ENCODE assay signal across 1 cellular context in the genomic region with DNA sequence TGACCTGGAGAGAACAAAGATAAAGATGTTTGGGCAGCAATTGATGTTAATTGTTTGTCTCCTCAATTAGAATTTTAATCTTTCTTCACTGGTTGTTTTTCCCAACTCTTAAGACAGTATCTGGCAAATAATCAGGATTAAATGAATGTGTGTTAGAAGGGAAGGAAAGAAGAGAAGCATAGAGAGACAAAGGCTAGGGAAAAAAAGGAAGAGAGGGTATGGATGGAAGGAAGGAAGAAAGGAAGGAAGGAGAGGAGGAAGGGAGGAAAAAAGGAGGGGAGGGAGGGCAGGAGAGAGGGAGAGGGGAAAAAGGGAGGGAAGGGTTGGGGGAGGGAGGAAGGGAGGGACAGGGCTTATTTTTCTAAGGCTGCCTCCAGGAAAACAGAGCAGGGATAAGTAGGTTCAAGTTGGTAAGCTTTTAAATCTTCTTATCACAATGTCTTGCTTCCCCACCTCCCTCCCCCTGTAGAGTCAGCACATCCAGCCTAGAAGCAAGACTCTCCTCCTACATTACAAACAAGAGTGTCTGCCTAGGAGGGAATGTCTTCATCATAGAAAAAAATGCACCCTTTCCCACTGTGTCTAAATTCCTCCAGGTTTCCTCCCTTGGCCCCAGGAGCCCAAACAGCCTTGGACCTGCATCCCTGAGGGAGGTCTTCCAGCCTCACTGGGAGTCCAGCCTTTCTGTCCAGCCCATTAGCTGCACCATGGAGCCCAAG.
TF ChIP-seq lines count a peak whose summit lies in the region.

No MANE protein-coding gene starts in this region.

TF ChIP-seq in K562, 482 proteins besides CTCF, POLR2A, EP300 and RAD21 (continued from another document and continues in another):
- TF ChIP-seq, protein P1, sequence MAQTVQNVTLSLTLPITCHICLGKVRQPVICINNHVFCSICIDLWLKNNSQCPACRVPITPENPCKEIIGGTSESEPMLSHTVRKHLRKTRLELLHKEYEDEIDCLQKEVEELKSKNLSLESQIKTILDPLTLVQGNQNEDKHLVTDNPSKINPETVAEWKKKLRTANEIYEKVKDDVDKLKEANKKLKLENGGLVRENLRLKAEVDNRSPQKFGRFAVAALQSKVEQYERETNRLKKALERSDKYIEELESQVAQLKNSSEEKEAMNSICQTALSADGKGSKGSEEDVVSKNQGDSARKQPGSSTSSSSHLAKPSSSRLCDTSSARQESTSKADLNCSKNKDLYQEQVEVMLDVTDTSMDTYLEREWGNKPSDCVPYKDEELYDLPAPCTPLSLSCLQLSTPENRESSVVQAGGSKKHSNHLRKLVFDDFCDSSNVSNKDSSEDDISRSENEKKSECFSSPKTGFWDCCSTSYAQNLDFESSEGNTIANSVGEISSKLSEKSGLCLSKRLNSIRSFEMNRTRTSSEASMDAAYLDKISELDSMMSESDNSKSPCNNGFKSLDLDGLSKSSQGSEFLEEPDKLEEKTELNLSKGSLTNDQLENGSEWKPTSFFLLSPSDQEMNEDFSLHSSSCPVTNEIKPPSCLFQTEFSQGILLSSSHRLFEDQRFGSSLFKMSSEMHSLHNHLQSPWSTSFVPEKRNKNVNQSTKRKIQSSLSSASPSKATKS (CRISPR knock-in tag; IDR thresholded peaks at IDR 0.05), result no peak
- TF ChIP-seq HDAC6 (IDR thresholded peaks at IDR 0.05; ENCODE audit: low read depth, low read length) (no peak), TBL1XR1 (IDR thresholded peaks at IDR 0.05; ENCODE audit: low read length in 2 of 2) (no peak), PHB (CRISPR knock-in tag; IDR thresholded peaks at IDR 0.05) (no peak), ZNF76 (CRISPR knock-in tag; IDR thresholded peaks at IDR 0.05; ENCODE audit: borderline replicate concordance) (peak; percentile 53), RFX1 (IDR thresholded peaks at IDR 0.05) (no peak), CBX8 (IDR thresholded peaks at IDR 0.05; ENCODE audit: borderline replicate concordance, extremely low read depth, low read depth, low read length, poor library complexity, severe bottlenecking) (no peak), MXI1 (IDR thresholded peaks at IDR 0.05; ENCODE audit: low read depth, low read length) (no peak), ZFP30 (CRISPR knock-in tag; IDR thresholded peaks at IDR 0.05; ENCODE audit: borderline replicate concordance) (0 out of 2 replicates have a peak, but pooled peaks have one; percentile 49), IRF2 (CRISPR knock-in tag; IDR thresholded peaks at IDR 0.05) (no peak), ZNF274 (IDR thresholded peaks at IDR 0.05; ENCODE audit: borderline replicate concordance, low read depth, low read length) (no peak), MED1 (CRISPR knock-in tag; IDR thresholded peaks at IDR 0.05; ENCODE audit: borderline replicate concordance) (no peak), SRSF1 (IDR thresholded peaks at IDR 0.05; ENCODE audit: low read depth, low read length) (no peak), BCL6 (CRISPR knock-in tag; IDR thresholded peaks at IDR 0.05) (no peak), ETV6 (IDR thresholded peaks at IDR 0.05; ENCODE audit: borderline replicate concordance in 1 of 2, low read depth in 2 of 2, low read length in 1 of 2) (no peak), ETV6 (CRISPR knock-in tag; IDR thresholded peaks at IDR 0.05; ENCODE audit: borderline replicate concordance) (no peak), HDGF (IDR thresholded peaks at IDR 0.05) (no peak)
- TF ChIP-seq, protein P2, sequence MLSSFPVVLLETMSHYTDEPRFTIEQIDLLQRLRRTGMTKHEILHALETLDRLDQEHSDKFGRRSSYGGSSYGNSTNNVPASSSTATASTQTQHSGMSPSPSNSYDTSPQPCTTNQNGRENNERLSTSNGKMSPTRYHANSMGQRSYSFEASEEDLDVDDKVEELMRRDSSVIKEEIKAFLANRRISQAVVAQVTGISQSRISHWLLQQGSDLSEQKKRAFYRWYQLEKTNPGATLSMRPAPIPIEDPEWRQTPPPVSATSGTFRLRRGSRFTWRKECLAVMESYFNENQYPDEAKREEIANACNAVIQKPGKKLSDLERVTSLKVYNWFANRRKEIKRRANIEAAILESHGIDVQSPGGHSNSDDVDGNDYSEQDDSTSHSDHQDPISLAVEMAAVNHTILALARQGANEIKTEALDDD (IDR thresholded peaks at IDR 0.05), result no peak
- TF ChIP-seq, protein P3, sequence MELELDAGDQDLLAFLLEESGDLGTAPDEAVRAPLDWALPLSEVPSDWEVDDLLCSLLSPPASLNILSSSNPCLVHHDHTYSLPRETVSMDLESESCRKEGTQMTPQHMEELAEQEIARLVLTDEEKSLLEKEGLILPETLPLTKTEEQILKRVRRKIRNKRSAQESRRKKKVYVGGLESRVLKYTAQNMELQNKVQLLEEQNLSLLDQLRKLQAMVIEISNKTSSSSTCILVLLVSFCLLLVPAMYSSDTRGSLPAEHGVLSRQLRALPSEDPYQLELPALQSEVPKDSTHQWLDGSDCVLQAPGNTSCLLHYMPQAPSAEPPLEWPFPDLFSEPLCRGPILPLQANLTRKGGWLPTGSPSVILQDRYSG (tag; conservative IDR thresholded peaks at IDR 0.05; ENCODE audit: low read depth), result no peak
- TF ChIP-seq, protein P4, sequence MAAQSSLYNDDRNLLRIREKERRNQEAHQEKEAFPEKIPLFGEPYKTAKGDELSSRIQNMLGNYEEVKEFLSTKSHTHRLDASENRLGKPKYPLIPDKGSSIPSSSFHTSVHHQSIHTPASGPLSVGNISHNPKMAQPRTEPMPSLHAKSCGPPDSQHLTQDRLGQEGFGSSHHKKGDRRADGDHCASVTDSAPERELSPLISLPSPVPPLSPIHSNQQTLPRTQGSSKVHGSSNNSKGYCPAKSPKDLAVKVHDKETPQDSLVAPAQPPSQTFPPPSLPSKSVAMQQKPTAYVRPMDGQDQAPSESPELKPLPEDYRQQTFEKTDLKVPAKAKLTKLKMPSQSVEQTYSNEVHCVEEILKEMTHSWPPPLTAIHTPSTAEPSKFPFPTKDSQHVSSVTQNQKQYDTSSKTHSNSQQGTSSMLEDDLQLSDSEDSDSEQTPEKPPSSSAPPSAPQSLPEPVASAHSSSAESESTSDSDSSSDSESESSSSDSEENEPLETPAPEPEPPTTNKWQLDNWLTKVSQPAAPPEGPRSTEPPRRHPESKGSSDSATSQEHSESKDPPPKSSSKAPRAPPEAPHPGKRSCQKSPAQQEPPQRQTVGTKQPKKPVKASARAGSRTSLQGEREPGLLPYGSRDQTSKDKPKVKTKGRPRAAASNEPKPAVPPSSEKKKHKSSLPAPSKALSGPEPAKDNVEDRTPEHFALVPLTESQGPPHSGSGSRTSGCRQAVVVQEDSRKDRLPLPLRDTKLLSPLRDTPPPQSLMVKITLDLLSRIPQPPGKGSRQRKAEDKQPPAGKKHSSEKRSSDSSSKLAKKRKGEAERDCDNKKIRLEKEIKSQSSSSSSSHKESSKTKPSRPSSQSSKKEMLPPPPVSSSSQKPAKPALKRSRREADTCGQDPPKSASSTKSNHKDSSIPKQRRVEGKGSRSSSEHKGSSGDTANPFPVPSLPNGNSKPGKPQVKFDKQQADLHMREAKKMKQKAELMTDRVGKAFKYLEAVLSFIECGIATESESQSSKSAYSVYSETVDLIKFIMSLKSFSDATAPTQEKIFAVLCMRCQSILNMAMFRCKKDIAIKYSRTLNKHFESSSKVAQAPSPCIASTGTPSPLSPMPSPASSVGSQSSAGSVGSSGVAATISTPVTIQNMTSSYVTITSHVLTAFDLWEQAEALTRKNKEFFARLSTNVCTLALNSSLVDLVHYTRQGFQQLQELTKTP (IDR thresholded peaks at IDR 0.05; ENCODE audit: low read depth in 1 of 2, partially characterized antibody in 2 of 2), result no peak
- TF ChIP-seq, protein P5, sequence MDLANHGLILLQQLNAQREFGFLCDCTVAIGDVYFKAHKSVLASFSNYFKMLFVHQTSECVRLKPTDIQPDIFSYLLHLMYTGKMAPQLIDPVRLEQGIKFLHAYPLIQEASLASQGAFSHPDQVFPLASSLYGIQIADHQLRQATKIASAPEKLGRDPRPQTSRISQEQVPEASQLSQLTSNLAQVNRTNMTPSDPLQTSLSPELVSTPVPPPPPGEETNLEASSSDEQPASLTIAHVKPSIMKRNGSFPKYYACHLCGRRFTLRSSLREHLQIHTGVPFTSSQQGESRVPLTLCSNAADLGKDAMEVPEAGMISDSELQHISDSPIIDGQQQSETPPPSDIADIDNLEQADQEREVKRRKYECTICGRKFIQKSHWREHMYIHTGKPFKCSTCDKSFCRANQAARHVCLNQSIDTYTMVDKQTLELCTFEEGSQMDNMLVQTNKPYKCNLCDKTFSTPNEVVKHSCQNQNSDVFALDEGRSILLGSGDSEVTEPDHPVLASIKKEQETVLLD (IDR thresholded peaks at IDR 0.05), result no peak
- TF ChIP-seq, protein P6, sequence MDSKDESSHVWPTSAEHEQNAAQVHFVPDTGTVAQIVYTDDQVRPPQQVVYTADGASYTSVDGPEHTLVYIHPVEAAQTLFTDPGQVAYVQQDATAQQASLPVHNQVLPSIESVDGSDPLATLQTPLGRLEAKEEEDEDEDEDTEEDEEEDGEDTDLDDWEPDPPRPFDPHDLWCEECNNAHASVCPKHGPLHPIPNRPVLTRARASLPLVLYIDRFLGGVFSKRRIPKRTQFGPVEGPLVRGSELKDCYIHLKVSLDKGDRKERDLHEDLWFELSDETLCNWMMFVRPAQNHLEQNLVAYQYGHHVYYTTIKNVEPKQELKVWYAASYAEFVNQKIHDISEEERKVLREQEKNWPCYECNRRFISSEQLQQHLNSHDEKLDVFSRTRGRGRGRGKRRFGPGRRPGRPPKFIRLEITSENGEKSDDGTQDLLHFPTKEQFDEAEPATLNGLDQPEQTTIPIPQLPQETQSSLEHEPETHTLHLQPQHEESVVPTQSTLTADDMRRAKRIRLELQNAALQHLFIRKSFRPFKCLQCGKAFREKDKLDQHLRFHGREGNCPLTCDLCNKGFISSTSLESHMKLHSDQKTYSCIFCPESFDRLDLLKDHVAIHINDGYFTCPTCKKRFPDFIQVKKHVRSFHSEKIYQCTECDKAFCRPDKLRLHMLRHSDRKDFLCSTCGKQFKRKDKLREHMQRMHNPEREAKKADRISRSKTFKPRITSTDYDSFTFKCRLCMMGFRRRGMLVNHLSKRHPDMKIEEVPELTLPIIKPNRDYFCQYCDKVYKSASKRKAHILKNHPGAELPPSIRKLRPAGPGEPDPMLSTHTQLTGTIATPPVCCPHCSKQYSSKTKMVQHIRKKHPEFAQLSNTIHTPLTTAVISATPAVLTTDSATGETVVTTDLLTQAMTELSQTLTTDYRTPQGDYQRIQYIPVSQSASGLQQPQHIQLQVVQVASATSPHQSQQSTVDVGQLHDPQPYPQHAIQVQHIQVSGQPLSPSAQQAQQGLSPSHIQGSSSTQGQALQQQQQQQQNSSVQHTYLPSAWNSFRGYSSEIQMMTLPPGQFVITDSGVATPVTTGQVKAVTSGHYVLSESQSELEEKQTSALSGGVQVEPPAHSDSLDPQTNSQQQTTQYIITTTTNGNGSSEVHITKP (IDR thresholded peaks at IDR 0.05; ENCODE audit: partially characterized antibody), result peak; percentile 68
- TF ChIP-seq, protein P7, sequence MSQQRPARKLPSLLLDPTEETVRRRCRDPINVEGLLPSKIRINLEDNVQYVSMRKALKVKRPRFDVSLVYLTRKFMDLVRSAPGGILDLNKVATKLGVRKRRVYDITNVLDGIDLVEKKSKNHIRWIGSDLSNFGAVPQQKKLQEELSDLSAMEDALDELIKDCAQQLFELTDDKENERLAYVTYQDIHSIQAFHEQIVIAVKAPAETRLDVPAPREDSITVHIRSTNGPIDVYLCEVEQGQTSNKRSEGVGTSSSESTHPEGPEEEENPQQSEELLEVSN (IDR thresholded peaks at IDR 0.05; ENCODE audit: borderline replicate concordance in 1 of 2, extremely low read depth in 1 of 2, insufficient read depth in 1 of 2, insufficient read length in 1 of 2, low read depth in 1 of 2, low read length in 1 of 2, poor library complexity in 1 of 2, severe bottlenecking in 1 of 2), result no peak
- TF ChIP-seq, protein P8, sequence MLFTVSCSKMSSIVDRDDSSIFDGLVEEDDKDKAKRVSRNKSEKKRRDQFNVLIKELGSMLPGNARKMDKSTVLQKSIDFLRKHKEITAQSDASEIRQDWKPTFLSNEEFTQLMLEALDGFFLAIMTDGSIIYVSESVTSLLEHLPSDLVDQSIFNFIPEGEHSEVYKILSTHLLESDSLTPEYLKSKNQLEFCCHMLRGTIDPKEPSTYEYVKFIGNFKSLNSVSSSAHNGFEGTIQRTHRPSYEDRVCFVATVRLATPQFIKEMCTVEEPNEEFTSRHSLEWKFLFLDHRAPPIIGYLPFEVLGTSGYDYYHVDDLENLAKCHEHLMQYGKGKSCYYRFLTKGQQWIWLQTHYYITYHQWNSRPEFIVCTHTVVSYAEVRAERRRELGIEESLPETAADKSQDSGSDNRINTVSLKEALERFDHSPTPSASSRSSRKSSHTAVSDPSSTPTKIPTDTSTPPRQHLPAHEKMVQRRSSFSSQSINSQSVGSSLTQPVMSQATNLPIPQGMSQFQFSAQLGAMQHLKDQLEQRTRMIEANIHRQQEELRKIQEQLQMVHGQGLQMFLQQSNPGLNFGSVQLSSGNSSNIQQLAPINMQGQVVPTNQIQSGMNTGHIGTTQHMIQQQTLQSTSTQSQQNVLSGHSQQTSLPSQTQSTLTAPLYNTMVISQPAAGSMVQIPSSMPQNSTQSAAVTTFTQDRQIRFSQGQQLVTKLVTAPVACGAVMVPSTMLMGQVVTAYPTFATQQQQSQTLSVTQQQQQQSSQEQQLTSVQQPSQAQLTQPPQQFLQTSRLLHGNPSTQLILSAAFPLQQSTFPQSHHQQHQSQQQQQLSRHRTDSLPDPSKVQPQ (CRISPR knock-in tag; IDR thresholded peaks at IDR 0.05; ENCODE audit: borderline replicate concordance), result no peak
